In the genomic region with DNA sequence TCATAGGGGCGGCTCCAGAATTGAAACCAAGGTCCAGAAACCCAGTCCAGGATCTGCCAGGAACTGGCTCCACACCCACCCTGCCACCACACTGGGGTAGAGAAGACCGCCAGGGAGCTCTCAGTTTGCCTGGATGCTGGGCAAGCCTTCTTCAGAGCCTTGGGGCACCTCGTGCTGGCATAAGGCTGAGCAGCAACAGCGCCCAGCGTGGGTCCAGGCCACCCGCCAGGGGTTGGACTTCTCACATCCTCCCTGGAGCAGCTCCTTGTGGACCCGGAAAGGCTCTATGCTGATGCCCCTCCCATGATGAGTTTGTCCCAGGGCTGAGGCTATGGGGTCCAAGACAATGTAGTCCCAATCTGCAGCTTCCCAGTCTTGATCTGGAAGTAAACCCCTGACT, we compare ENCODE assay signal across 3 cellular contexts. TPM values are rescaled to one million over a fixed set of nuclear protein-coding genes. Genes with fewer than 3 reads are reported as not detected.
"Had no signal": no experiment of that assay in that cellular context is flagged by ENCODE, and none has a peak within 500 bp of the region (broad histone marks: within the 10 kb centered on the region; RNA-seq: fewer than 3 reads in every experiment).

No MANE protein-coding gene starts in this region.

- DNase-seq: GDM1, GF-D8 had no signal

- ATAC-seq: GM12878 had no signal

- H3K4me3 ChIP-seq: GM12878 had no signal

RNA-seq across cellular contexts. Expression of gene ALX4, which starts 29.7 kb away (rescaled TPM):
- total RNA-seq: GM12878 had no signal
- polyA plus RNA-seq: GM12878 had no signal
